Comparison of ENCODE assay signal across 9 cellular contexts in the genomic region with DNA sequence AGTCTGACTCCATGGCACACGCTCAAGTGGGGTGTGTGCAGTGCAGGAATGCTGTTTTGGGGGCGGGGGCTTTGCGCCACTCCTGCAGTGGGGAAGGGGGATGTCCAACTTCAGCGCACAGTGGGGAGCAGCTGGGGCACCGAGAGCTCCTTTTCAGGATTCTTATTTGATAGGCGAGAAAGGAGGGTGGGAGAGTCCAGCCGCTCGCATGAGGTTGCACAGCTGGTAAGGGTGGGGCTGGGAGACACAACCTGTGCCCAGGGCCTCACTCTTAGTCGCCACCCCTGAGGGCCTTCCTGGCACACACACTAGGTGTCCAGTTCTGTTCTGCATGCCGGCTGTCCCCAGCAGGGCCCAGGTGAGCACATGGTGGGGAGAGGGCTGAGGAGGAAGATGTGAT.
"Had no signal": no experiment of that assay in that cellular context is flagged by ENCODE, and none has a peak within 500 bp of the region (broad histone marks: within the 10 kb centered on the region; RNA-seq: fewer than 3 reads in every experiment).

No MANE protein-coding gene starts in this region.

- H2AFZ ChIP-seq: GM23248 had no signal

- H3K27me3 Mint-ChIP-seq: IgD-negative memory B cell had no signal

- FAIRE-seq: HepG2 had no signal

- H3K27ac ChIP-seq: GM23248, HL-60, KMS-11 had no signal

- H3K4me3 ChIP-seq: GM23248, HAP-1 had no signal

- H3K9me3 Mint-ChIP-seq: HFFc6 had no signal

- H3K9ac ChIP-seq: GM23248, KMS-11 had no signal

- H3K4me2 ChIP-seq: KMS-11 had no signal

- H3K36me3 ChIP-seq: HAP-1 had no signal

- ATAC-seq: HCT116, HepG2 had no signal

- DNase-seq: GM23248, HFFc6, KBM-7 had no signal

- H3K4me1 ChIP-seq: HAP-1 had no signal

- H3K9me3 ChIP-seq: HAP-1 had no signal

- H3K4me1 Mint-ChIP-seq: IgD-negative memory B cell had no signal

- H3K27ac Mint-ChIP-seq: HFFc6 had no signal

- H3K4me3 Mint-ChIP-seq: HFFc6, IgD-negative memory B cell had no signal
